Comparison of ENCODE assay signal across 4 cellular contexts in genomic region chr9:97374811-97375210, GRCh38.
"Had no signal": no experiment of that assay in that cellular context is flagged by ENCODE, and none has a peak within 500 bp of the region (broad histone marks: within the 10 kb centered on the region; RNA-seq: fewer than 3 reads in every experiment).

No MANE protein-coding gene starts in this region.

- H3K27ac ChIP-seq: HL-60 had no signal

- DNase-seq: H9, HCEC 1CT had no signal

- H3K4me3 ChIP-seq: GM23338 had no signal
